10 cellular contexts compared by ENCODE assay signal in genomic region chr19:3099347-3100145, GRCh38. TPM values are rescaled to one million over a fixed set of nuclear protein-coding genes. Genes with fewer than 3 reads are reported as not detected.
DNase-seq lines count a peak whose midpoint lies in the region; ATAC-seq, FAIRE-seq and TF ChIP-seq lines count a peak whose summit lies in the region.
"Had no signal": no experiment of that assay in that cellular context is flagged by ENCODE, and none has a peak within 500 bp of the region (broad histone marks: within the 10 kb centered on the region; RNA-seq: fewer than 3 reads in every experiment).

No MANE protein-coding gene starts in this region.

- H3K4me2 ChIP-seq in neuronal stem cell (ENCODE audit: insufficient read depth, low read length, poor library complexity, severe bottlenecking): no peak overlapping the region

- H2BK120ac ChIP-seq in neuronal stem cell (ENCODE audit: low read depth, low read length): no peak overlapping the region

- H3K4me3 ChIP-seq in heart right ventricle (peak overlapping the region in 9 of 10 donors; percentile 27 to 100 (median 97)), dorsolateral prefrontal cortex (peak overlapping the region in 32 of 59 donors; percentile 4 to 99 (median 84)), neuronal stem cell (ENCODE audit: low read length in 2 of 2) (no peak overlapping the region), vagina (peak overlapping the region in 1 of 2 donors; percentile 100)

- peaks cover 44 to 97% (median 93%) of the 10 kb centered on the region in 9 donors for H3K4me1 ChIP-seq in heart right ventricle
- peaks cover 13 to 22% of the 10 kb centered on the region in 2 donors for H3K4me1 ChIP-seq in neuronal stem cell (ENCODE audit: control insufficient read depth in 2 of 2, insufficient read depth in 1 of 2, low read depth in 1 of 2, low read length in 2 of 2)
- H3K4me1 ChIP-seq in vagina: peaks cover 97% of the 10 kb centered on the region

- no peak overlapping the region for H2BK15ac ChIP-seq in neuronal stem cell (ENCODE audit: low read length)

- H2AFZ ChIP-seq in neuronal stem cell (ENCODE audit: low read length): no peak overlapping the region

- no peak overlapping the region for H4K91ac ChIP-seq in neuronal stem cell (ENCODE audit: low read depth, low read length, poor library complexity)

- H3K79me1 ChIP-seq in neuronal stem cell (ENCODE audit: low read depth, low read length): peaks cover 52% of the 10 kb centered on the region

- no peak for FAIRE-seq in H54 (lab: Jason Lieb, UNC)
- FAIRE-seq: frontal cortex had no signal

- H3K9me3 ChIP-seq in heart right ventricle: no peaks in the 10 kb centered on the region
- H3K9me3 ChIP-seq in neuronal stem cell (replicated peaks in 1 of 2; ENCODE audit: control insufficient read depth in 2 of 2, insufficient read depth in 1 of 2, low read depth in 1 of 2, low read length in 2 of 2): no peaks in the 10 kb centered on the region
- H3K9me3 ChIP-seq in vagina: no peaks in the 10 kb centered on the region

- peak overlapping the region; percentile 5 for H2BK5ac ChIP-seq in neuronal stem cell (ENCODE audit: low read length)

- H3K27me3 ChIP-seq in heart right ventricle (peaks cover 0 to 32% (median 0%) of the 10 kb centered on the region in 7 donors), dorsolateral prefrontal cortex (no peaks in the 10 kb centered on the region), neuronal stem cell (ENCODE audit: control insufficient read depth in 3 of 3, insufficient read depth in 3 of 3, low read depth in 1 of 3, low read length in 3 of 3) (no peaks in the 10 kb centered on the region), vagina (no peaks in the 10 kb centered on the region)

- no peak for TF ChIP-seq CTCF in heart right ventricle (IDR thresholded peaks at IDR 0.05)
- no peak for TF ChIP-seq CTCF in dorsolateral prefrontal cortex (IDR thresholded peaks at IDR 0.05 in 54 of 56, conservative IDR thresholded peaks at IDR 0.05 in 2 of 56; ENCODE audit: low read depth in 1 of 56, partially characterized antibody in 56 of 56)
- no peak for TF ChIP-seq CTCF in vagina (IDR thresholded peaks at IDR 0.05)

- intact Hi-C loops in heart right ventricle (cut with DNase I): loop anchor here in 7 of 10 donors (2.0 to 10.0 kb wide), 6 partner anchors 17 to 145 kb away; partner anchors contain the start of gene TLE5 (in 5 of the 7)
- intact Hi-C loops in Right ventricle myocardium superior (cut with DNase I): loop anchor here (10.0 kb wide), 1 partner anchor 135 kb away; no protein-coding TSS in a partner anchor
- intact Hi-C loops in dorsolateral prefrontal cortex (cut with DNase I): loop anchor here (5.0 to 10.0 kb wide), 2 partner anchors 135 to 137 kb away; no protein-coding TSS in a partner anchor
- intact Hi-C loops in vagina (cut with DNase I): loop anchor here (10.0 kb wide), 1 partner anchor 145 kb away; no protein-coding TSS in a partner anchor

- H2BK12ac ChIP-seq in neuronal stem cell (ENCODE audit: low read length): no peak overlapping the region

- peak overlapping the region; percentile 44 for H3K9ac ChIP-seq in neuronal stem cell (ENCODE audit: low read depth, low read length, poor library complexity)

- no peak overlapping the region for H2AK5ac ChIP-seq in neuronal stem cell (ENCODE audit: low read depth, low read length)

- TF ChIP-seq POLR2A in vagina (IDR thresholded peaks at IDR 0.05): no peak
- TF ChIP-seq POLR2A in H54 (IDR thresholded peaks at IDR 0.05; ENCODE audit: low read depth, low read length): no peak

- ATAC-seq in heart right ventricle (no peak), Right ventricle myocardium superior (ENCODE audit: poor library complexity) (no peak)

- H3K14ac ChIP-seq in neuronal stem cell (ENCODE audit: low read length): no peak overlapping the region

- H3K27ac ChIP-seq in heart right ventricle (peak overlapping the region; percentile 86 to 95 (median 90)), dorsolateral prefrontal cortex (peak overlapping the region in 37 of 59 donors; percentile 11 to 87 (median 71)), neuronal stem cell (replicated peaks; ENCODE audit: low read length) (no peak overlapping the region), vagina (peak overlapping the region; percentile 65)

- no peak overlapping the region for H3K18ac ChIP-seq in neuronal stem cell (ENCODE audit: low read length)

- peak overlapping the region; percentile 9 for H3K23ac ChIP-seq in neuronal stem cell (ENCODE audit: low read depth, low read length, poor library complexity)

- DNase-seq in heart right ventricle: peak in 1 of 2 donors; percentile 5
- DNase-seq in Right ventricle myocardium superior: no peak
- no peak for DNase-seq in dorsolateral prefrontal cortex
- no peak for DNase-seq in neuronal stem cell (ENCODE audit: low spot score)
- DNase-seq in vagina (ENCODE audit: extremely low spot score in 2 of 2): no peak
- no peak for DNase-seq in cerebellar cortex (ENCODE audit: low spot score)
- no peak for DNase-seq in H54 (ENCODE audit: insufficient read length, low spot score)
- DNase-seq in amniotic stem cell (lab: John Stamatoyannopoulos, UW): no peak
- DNase-seq: stimulated activated CD4-positive, alpha-beta T cell treated with anti-CD3 and anti-CD28 coated beads, Interleukin-1b, Interleukin-23, amount 100 ng/mL, for 48 hours had no signal

- H4K8ac ChIP-seq in neuronal stem cell (ENCODE audit: low read depth, low read length): no peak overlapping the region

- H3K36me3 ChIP-seq in heart right ventricle: no peaks in the 10 kb centered on the region
- H3K36me3 ChIP-seq in neuronal stem cell (replicated peaks in 1 of 2; ENCODE audit: control insufficient read depth in 2 of 2, insufficient read depth in 2 of 2, low read length in 2 of 2): no peaks in the 10 kb centered on the region
- H3K36me3 ChIP-seq in vagina: no peaks in the 10 kb centered on the region

- 85 to 90% methylated on average over 29 of the region's 29 CpGs for WGBS in heart right ventricle, 2 donors
- no CpG with 5 or more reads among the region's 29 CpGs for WGBS in neuronal stem cell (ENCODE audit: extremely low coverage in 2 of 2, insufficient read length in 2 of 2, insufficient replicate concordance in 1 of 2), 2 donors

- H3K4ac ChIP-seq in neuronal stem cell (ENCODE audit: low read length): no peak overlapping the region

RNA-seq across cellular contexts. Expression of gene GNA11, which starts 5.4 kb away (rescaled TPM):
- total RNA-seq in heart right ventricle (10 to 100 TPM; 57.4 to 83.2 (median 68.8) TPM), Right ventricle myocardium superior (61.3 TPM), dorsolateral prefrontal cortex (100 to 1,000 TPM in 1 of 120 experiments, 10 to 100 TPM in 119; 48.7 to 103 (median 61.3) TPM), vagina (33.6 TPM)
- polyA plus RNA-seq in heart right ventricle: 10 to 100 TPM; 28.2 to 40.7 TPM
- 19.2 TPM for polyA plus RNA-seq in neuronal stem cell (2013, experiment 1 of 2)
- polyA plus RNA-seq in neuronal stem cell (2013, experiment 2 of 2): 20.0 TPM

RNA-seq across cellular contexts. Expression of gene GNA15, which starts 36.3 kb away (rescaled TPM):
- total RNA-seq in heart right ventricle: 1 to 10 TPM in 5 of 10 donors, under 1 TPM in 5; 0.42 to 8.9 (median 0.99) TPM
- 1 to 10 TPM; 1.0 to 1.4 TPM for polyA plus RNA-seq in heart right ventricle
- 2.8 TPM for total RNA-seq in Right ventricle myocardium superior
- 10 to 100 TPM in 2 of 120 experiments, 1 to 10 TPM in 118; 2.3 to 11.9 (median 6.1) TPM for total RNA-seq in dorsolateral prefrontal cortex
- polyA plus RNA-seq in neuronal stem cell (2013, experiment 1 of 2): 0.01 TPM
- not detected for polyA plus RNA-seq in neuronal stem cell (2013, experiment 2 of 2)
- total RNA-seq in vagina: 28.2 TPM

RNA-seq across cellular contexts. Expression of gene TLE5, which starts 37.3 kb away (rescaled TPM):
- 100 to 1,000 TPM; 653 to 857 (median 758) TPM for total RNA-seq in heart right ventricle
- 1,000 to 10,000 TPM in 1 of 2 donors, 100 to 1,000 TPM in 1; 679 to 1,254 TPM for polyA plus RNA-seq in heart right ventricle
- total RNA-seq in Right ventricle myocardium superior: 760 TPM
- 100 to 1,000 TPM; 425 to 952 (median 709) TPM for total RNA-seq in dorsolateral prefrontal cortex
- polyA plus RNA-seq in neuronal stem cell (2013, experiment 1 of 2): 162 TPM
- 164 TPM for polyA plus RNA-seq in neuronal stem cell (2013, experiment 2 of 2)
- total RNA-seq in vagina: 451 TPM

Comparison
In these comparisons a context has a peak if more than half of its experiments do, and no peak if none do; other contexts are left out.
1. H3K4me3 ChIP-seq: peak in heart right ventricle (9 of 10) and dorsolateral prefrontal cortex (32 of 59); none in neuronal stem cell (0 of 2).